Comparison of ENCODE assay signal across 8 cellular contexts in genomic region chr3:47010050-47010712, GRCh38. TPM values are rescaled to one million over a fixed set of nuclear protein-coding genes. Genes with fewer than 3 reads are reported as not detected.
DNase-seq lines count a peak whose midpoint lies in the region; ATAC-seq and TF ChIP-seq lines count a peak whose summit lies in the region.

No MANE protein-coding gene starts in this region.

- H3K27me3 Mint-ChIP-seq in activated naive CD4-positive, alpha-beta T cell treated with anti-CD3 and anti-CD28 coated beads, Interleukin-2, amount 10 ng/mL, durations not matched to agents 7 days and 5 days = no peaks in the 10 kb centered on the region
- H3K27me3 Mint-ChIP-seq in dendritic cell treated with granulocyte-macrophage colony-stimulating factor and Interleukin-4, amounts not matched to agents 40 ng/mL and 50 ng/mL, for 4 days = no peaks in the 10 kb centered on the region
- H3K27me3 Mint-ChIP-seq in mesothelial cell of epicardium (ENCODE audit: low read depth) = no peaks in the 10 kb centered on the region
- H3K27me3 Mint-ChIP-seq in Calu3 (ENCODE audit: unreplicated experiment) = no peaks in the 10 kb centered on the region

- peaks cover 45% of the 10 kb centered on the region for H3K36me3 Mint-ChIP-seq in activated naive CD4-positive, alpha-beta T cell treated with anti-CD3 and anti-CD28 coated beads, Interleukin-2, amount 10 ng/mL, durations not matched to agents 7 days and 5 days
- H3K36me3 Mint-ChIP-seq in dendritic cell treated with granulocyte-macrophage colony-stimulating factor and Interleukin-4, amounts not matched to agents 40 ng/mL and 50 ng/mL, for 4 days (ENCODE audit: low read depth) = peaks cover 60% of the 10 kb centered on the region
- H3K36me3 Mint-ChIP-seq in mesothelial cell of epicardium (peaks cover 15% of the 10 kb centered on the region), Calu3 (ENCODE audit: insufficient read depth, unreplicated experiment) (peaks cover 54% of the 10 kb centered on the region)

- no peak for DNase-seq in activated naive CD4-positive, alpha-beta T cell treated with anti-CD3 and anti-CD28 coated beads, Interleukin-2, amount 10 ng/mL, durations not matched to agents 7 days and 5 days
- no peak for DNase-seq in activated naive CD4-positive, alpha-beta T cell treated with Interleukin-2 at 50 U/mL for 16 hours
- DNase-seq in mesothelial cell of epicardium (ENCODE audit: low spot score in 2 of 2, unreplicated experiment in 2 of 2) (peak in 1 of 2 experiments; percentile 23), upper lobe of right lung (peak; percentile 74), germinal center (ENCODE audit: low spot score) (no peak), Calu3 (no peak), aorta (no peak)

- H3K4me1 ChIP-seq in upper lobe of right lung = peaks cover 11% of the 10 kb centered on the region
- no peaks in the 10 kb centered on the region for H3K4me1 ChIP-seq in aorta (ENCODE audit: control insufficient read depth in 1 of 2, insufficient read depth in 2 of 2, low read length in 2 of 2)

- BruUV-seq in Calu3 (replicated peaks; lab: Mats Ljungman, UMichigan) = no TSS peak

- H3K4me3 Mint-ChIP-seq in activated naive CD4-positive, alpha-beta T cell treated with anti-CD3 and anti-CD28 coated beads, Interleukin-2, amount 10 ng/mL, durations not matched to agents 7 days and 5 days = peak overlapping the region; percentile 21
- peak overlapping the region; percentile 73 for H3K4me3 Mint-ChIP-seq in dendritic cell treated with granulocyte-macrophage colony-stimulating factor and Interleukin-4, amounts not matched to agents 40 ng/mL and 50 ng/mL, for 4 days
- H3K4me3 Mint-ChIP-seq in mesothelial cell of epicardium (peak overlapping the region; percentile 73), Calu3 (ENCODE audit: low read depth, unreplicated experiment) (no peak overlapping the region)

- WGBS in aorta, 2 donors = 65 to 67% methylated on average over 27 of the region's 27 CpGs

- H3K9me3 ChIP-seq in upper lobe of right lung (no peaks in the 10 kb centered on the region), aorta (ENCODE audit: control insufficient read depth, low read length) (no peaks in the 10 kb centered on the region)

- no peak overlapping the region for H3K27ac Mint-ChIP-seq in activated naive CD4-positive, alpha-beta T cell treated with anti-CD3 and anti-CD28 coated beads, Interleukin-2, amount 10 ng/mL, durations not matched to agents 7 days and 5 days
- peak overlapping the region; percentile 85 for H3K27ac Mint-ChIP-seq in dendritic cell treated with granulocyte-macrophage colony-stimulating factor and Interleukin-4, amounts not matched to agents 40 ng/mL and 50 ng/mL, for 4 days
- H3K27ac Mint-ChIP-seq in mesothelial cell of epicardium = peak overlapping the region; percentile 98
- no peak overlapping the region for H3K27ac Mint-ChIP-seq in Calu3 (ENCODE audit: unreplicated experiment)

- H3K27me3 ChIP-seq in upper lobe of right lung (no peaks in the 10 kb centered on the region), aorta (ENCODE audit: control insufficient read depth in 1 of 2, insufficient read depth in 2 of 2, low read length in 1 of 2) (no peaks in the 10 kb centered on the region)

- H3K4me1 Mint-ChIP-seq in activated naive CD4-positive, alpha-beta T cell treated with anti-CD3 and anti-CD28 coated beads, Interleukin-2, amount 10 ng/mL, durations not matched to agents 7 days and 5 days = peaks cover 18% of the 10 kb centered on the region
- H3K4me1 Mint-ChIP-seq in dendritic cell treated with granulocyte-macrophage colony-stimulating factor and Interleukin-4, amounts not matched to agents 40 ng/mL and 50 ng/mL, for 4 days (ENCODE audit: low read depth) = peaks cover 8% of the 10 kb centered on the region
- H3K4me1 Mint-ChIP-seq in mesothelial cell of epicardium (peaks cover 9% of the 10 kb centered on the region), Calu3 (ENCODE audit: low read depth, unreplicated experiment) (no peaks in the 10 kb centered on the region)

- no peaks in the 10 kb centered on the region for H3K9me3 Mint-ChIP-seq in activated naive CD4-positive, alpha-beta T cell treated with anti-CD3 and anti-CD28 coated beads, Interleukin-2, amount 10 ng/mL, durations not matched to agents 7 days and 5 days
- no peaks in the 10 kb centered on the region for H3K9me3 Mint-ChIP-seq in dendritic cell treated with granulocyte-macrophage colony-stimulating factor and Interleukin-4, amounts not matched to agents 40 ng/mL and 50 ng/mL, for 4 days
- H3K9me3 Mint-ChIP-seq in mesothelial cell of epicardium = no peaks in the 10 kb centered on the region
- no peaks in the 10 kb centered on the region for H3K9me3 Mint-ChIP-seq in Calu3 (ENCODE audit: low read depth, unreplicated experiment)

- peak overlapping the region; percentile 63 for H3K4me3 ChIP-seq in upper lobe of right lung
- H3K4me3 ChIP-seq in aorta (ENCODE audit: low read length in 2 of 2) = no peak overlapping the region

- H3K27ac ChIP-seq in upper lobe of right lung (peak overlapping the region; percentile 87), aorta (ENCODE audit: low read depth in 1 of 2, low read length in 2 of 2) (peak overlapping the region in 1 of 2 donors; percentile 83)

- no peak for TF ChIP-seq CTCF in mesothelial cell of epicardium (IDR thresholded peaks at IDR 0.05; ENCODE audit: unreplicated experiment)
- TF ChIP-seq CTCF in upper lobe of right lung (IDR thresholded peaks at IDR 0.05) = no peak
- no peak for TF ChIP-seq CTCF in Calu3 (IDR thresholded peaks at IDR 0.05; ENCODE audit: unreplicated experiment)

- intact Hi-C loops in dendritic cell treated with granulocyte-macrophage colony-stimulating factor and Interleukin-4, amounts not matched to agents 40 ng/mL and 50 ng/mL, for 4 days (cut with micrococcal nuclease) = no loop called here
- intact Hi-C loops in upper lobe of right lung (cut with DNase I) = no loop called here
- intact Hi-C loops in Calu3 (cut with micrococcal nuclease; ENCODE audit: unreplicated experiment) = no loop called here
- intact Hi-C loops in aorta (cut with DNase I) = no loop called here

- no peak for ATAC-seq in upper lobe of right lung
- no peak for ATAC-seq in aorta (ENCODE audit: low FRiP score)

- CTCF ChIA-PET in activated naive CD4-positive, alpha-beta T cell treated with anti-CD3 and anti-CD28 coated beads, Interleukin-2, amount 10 ng/mL, durations not matched to agents 7 days and 5 days (lab: Charles Lee) = interaction anchor here (2.3 kb wide), 1 partner anchor 87 kb away, joined by 8 read pairs; no protein-coding TSS in a partner anchor
- CTCF ChIA-PET in Calu3 (lab: Charles Lee) = no interaction called here

- H3K36me3 ChIP-seq in upper lobe of right lung (peaks cover 15% of the 10 kb centered on the region), aorta (ENCODE audit: control insufficient read depth in 1 of 2, insufficient read depth in 2 of 2, low read length in 1 of 2) (peaks cover 0 to under 1% of the 10 kb centered on the region in 2 donors)

RNA-seq across cellular contexts. Expression of gene NBEAL2, which starts 30.7 kb away (rescaled TPM):
- 83.5 to 86.9 TPM (median 84.2 TPM) in 3 replicates for total RNA-seq in mesothelial cell of epicardium
- 116 TPM for total RNA-seq in upper lobe of right lung
- 115 and 143 TPM in 2 replicates for total RNA-seq in Calu3 (2022)
- 10 to 100 TPM; 26.2 to 45.8 TPM for total RNA-seq in aorta
- polyA plus RNA-seq in aorta = 10 to 100 TPM in 1 of 2 donors, 1 to 10 TPM in 1; 6.3 to 55.8 TPM

RNA-seq across cellular contexts. Expression of gene CCDC12, which starts 33.6 kb away (rescaled TPM):
- 49.7 to 52.4 TPM (median 50.5 TPM) in 3 replicates for total RNA-seq in mesothelial cell of epicardium
- 42.1 TPM for total RNA-seq in upper lobe of right lung
- 47.3 and 47.5 TPM in 2 replicates for total RNA-seq in Calu3 (2022)
- total RNA-seq in aorta = 10 to 100 TPM; 30.5 to 35.9 TPM
- 10 to 100 TPM; 43.5 to 46.5 TPM for polyA plus RNA-seq in aorta

Comparison
In these comparisons a context has a peak if more than half of its experiments do, and no peak if none do; other contexts are left out.
1. H3K27ac Mint-ChIP-seq: peak in dendritic cell treated with granulocyte-macrophage colony-stimulating factor and Interleukin-4, amounts not matched to agents 40 ng/mL and 50 ng/mL, for 4 days (single experiment) and mesothelial cell of epicardium (single experiment); none in activated naive CD4-positive, alpha-beta T cell treated with anti-CD3 and anti-CD28 coated beads, Interleukin-2, amount 10 ng/mL, durations not matched to agents 7 days and 5 days (single experiment) and Calu3 (single experiment).